Comparison of ENCODE assay signal across 10 cellular contexts in genomic region chr13:35979378-35979911, GRCh38.
A peak's percentile ranks its signal among the peaks of the same experiment; 100 is the strongest.
DNase-seq lines count a peak whose midpoint lies in the region; ATAC-seq and TF ChIP-seq lines count a peak whose summit lies in the region.
"Had no signal": no experiment of that assay in that cellular context is flagged by ENCODE, and none has a peak within 500 bp of the region (broad histone marks: within the 10 kb centered on the region; RNA-seq: fewer than 3 reads in every experiment).

No MANE protein-coding gene starts in this region.

- no peaks in the 10 kb centered on the region for H3K79me2 ChIP-seq in mesendoderm (ENCODE audit: control insufficient read depth, insufficient read depth, low read length)
- no peaks in the 10 kb centered on the region for H3K79me2 ChIP-seq in MM.1S (ENCODE audit: low read length)

- no peak overlapping the region for H3K23ac ChIP-seq in mesendoderm (ENCODE audit: low read length)

- no peak overlapping the region for H4K8ac ChIP-seq in mesendoderm (ENCODE audit: low read depth, low read length)

- no peak overlapping the region for H3K27ac ChIP-seq in mesendoderm (ENCODE audit: low read depth, low read length)
- H3K27ac ChIP-seq in tibial artery = peak overlapping the region; percentile 71 to 75
- H3K27ac ChIP-seq in MM.1S (ENCODE audit: low read length) = no peak overlapping the region
- H3K27ac ChIP-seq: KMS-11 had no signal

- intact Hi-C loops in tibial artery (cut with DNase I; ENCODE audit: low total_unique reads) = loop anchor here (5.0 kb wide), 1 partner anchor 298 kb away; no protein-coding TSS in a partner anchor

- TF ChIP-seq CTCF in epithelial cell of esophagus (IDR thresholded peaks at IDR 0.05; ENCODE audit: insufficient read depth, low read depth, low read length, missing control alignments) (no peak), tibial artery (IDR thresholded peaks at IDR 0.05) (no peak), GM13976 (IDR thresholded peaks at IDR 0.05; ENCODE audit: borderline replicate concordance, control extremely low read depth, extremely low read depth, insufficient read depth, missing control alignments) (no peak), MM.1S (IDR thresholded peaks at IDR 0.05; ENCODE audit: low read length) (no peak)

- ATAC-seq in HG03521 (IDR thresholded peaks at IDR 0.05; ENCODE audit: unreplicated experiment) = no peak

- H3K79me1 ChIP-seq in mesendoderm (ENCODE audit: low read length) = no peaks in the 10 kb centered on the region

- H3K9me3 ChIP-seq in tibial artery = no peaks in the 10 kb centered on the region
- no peaks in the 10 kb centered on the region for H3K9me3 ChIP-seq in MM.1S (replicated peaks; ENCODE audit: insufficient read depth, low read length)

- H3K27me3 ChIP-seq in mesendoderm (ENCODE audit: insufficient read depth, low read length, poor library complexity) (no peaks in the 10 kb centered on the region), tibial artery (no peaks in the 10 kb centered on the region), MM.1S (replicated peaks; ENCODE audit: insufficient read depth, low read length) (no peaks in the 10 kb centered on the region)

- H2AFZ ChIP-seq in MM.1S (ENCODE audit: low read length) = no peak overlapping the region

- in situ Hi-C loops in GM13976 (cut with MboI; ENCODE audit: low sequenced_read_pairs, unreplicated experiment) = loop anchor here (10.0 kb wide), 1 partner anchor 295 kb away; no protein-coding TSS in a partner anchor

- no peaks in the 10 kb centered on the region for H3K4me1 ChIP-seq in mesendoderm (ENCODE audit: control insufficient read depth, low read depth, low read length)
- peaks cover 0 to 17% (median 10%) of the 10 kb centered on the region in 4 donors for H3K4me1 ChIP-seq in tibial artery
- no peaks in the 10 kb centered on the region for H3K4me1 ChIP-seq in MM.1S (ENCODE audit: low read length)

- no peak overlapping the region for H3K18ac ChIP-seq in mesendoderm (ENCODE audit: low read length)

- H3K4me3 ChIP-seq in epithelial cell of esophagus (ENCODE audit: low read length) (no peak overlapping the region), mesendoderm (ENCODE audit: low read length) (no peak overlapping the region), tibial artery (peak overlapping the region in 1 of 2 donors; percentile 21), MM.1S (ENCODE audit: low read length) (no peak overlapping the region)

- H3K9ac ChIP-seq in mesendoderm (ENCODE audit: low read length) = no peak overlapping the region
- H3K9ac ChIP-seq in MM.1S (ENCODE audit: low read length) = no peak overlapping the region
- H3K9ac ChIP-seq: KMS-11 had no signal

- H4K20me1 ChIP-seq in MM.1S (ENCODE audit: insufficient read depth, low read length) = no peaks in the 10 kb centered on the region

- no peaks in the 10 kb centered on the region for H3F3A ChIP-seq in MM.1S (ENCODE audit: insufficient read depth, low read length)

- H3K36me3 ChIP-seq in mesendoderm (ENCODE audit: control insufficient read depth, insufficient read depth, low read length) (no peaks in the 10 kb centered on the region), tibial artery (no peaks in the 10 kb centered on the region), MM.1S (replicated peaks; ENCODE audit: insufficient read depth, low read length) (no peaks in the 10 kb centered on the region)

- no peak overlapping the region for H2BK5ac ChIP-seq in mesendoderm (ENCODE audit: low read length)

- H2BK15ac ChIP-seq in mesendoderm (replicated peaks; ENCODE audit: low read depth) = no peak overlapping the region

- H3K4me2 ChIP-seq in mesendoderm (ENCODE audit: low read length) = no peak overlapping the region
- H3K4me2 ChIP-seq in MM.1S (ENCODE audit: low read depth, low read length) = no peak overlapping the region
- H3K4me2 ChIP-seq: KMS-11 had no signal

- no CpG with 5 or more reads among the region's 8 CpGs for WGBS in mesendoderm (ENCODE audit: extremely low coverage, insufficient coverage, low lambda C conversion rate)

- H3K4ac ChIP-seq in mesendoderm (ENCODE audit: low read depth, low read length) = no peak overlapping the region

- peak; percentile 67 to 90 for DNase-seq in NCI-H446 (lab: John Stamatoyannopoulos, UW)
- peak; percentile 59 for DNase-seq in epithelial cell of esophagus (ENCODE audit: low read depth)
- DNase-seq in mesendoderm = peak; percentile 39
- DNase-seq in tibial artery = peak; percentile 89
- no peak for DNase-seq in stimulated activated naive CD4-positive, alpha-beta T cell (lab: John Stamatoyannopoulos, UW)
- no peak for DNase-seq in GM13976 (ENCODE audit: low spot score)
- DNase-seq in MM.1S = no peak
- DNase-seq: activated B cell treated with CpG ODN at 0.5 μM for 24 hours had no signal

- no peak overlapping the region for H2AK5ac ChIP-seq in mesendoderm (ENCODE audit: low read length)

- no peaks in the 10 kb centered on the region for H3K9me2 ChIP-seq in MM.1S (replicated peaks; ENCODE audit: insufficient read depth, low read length)

- H4K5ac ChIP-seq in mesendoderm (ENCODE audit: low read length) = no peak overlapping the region

- no peak overlapping the region for H3K56ac ChIP-seq in mesendoderm (ENCODE audit: low read length)

- no peak overlapping the region for H2BK120ac ChIP-seq in mesendoderm (ENCODE audit: low read depth, low read length)

Comparison
In these comparisons a context has a peak if more than half of its experiments do, and no peak if none do; other contexts are left out.
1. DNase-seq: peak in NCI-H446 (2 of 2), epithelial cell of esophagus (single experiment), mesendoderm (single experiment) and tibial artery (2 of 2); none in stimulated activated naive CD4-positive, alpha-beta T cell (0 of 6), GM13976 (single experiment) and MM.1S (single experiment).
2. H3K27ac ChIP-seq: peak in tibial artery (2 of 2); none in mesendoderm (single experiment) and MM.1S (single experiment).